1 cellular context compared by ENCODE assay signal in genomic region chr9:104899759-104900247, GRCh38.
A peak's percentile ranks its signal among the peaks of the same experiment; 100 is the strongest.
TF ChIP-seq lines count a peak whose summit lies in the region.

No MANE protein-coding gene starts in this region.

TF ChIP-seq in HepG2, 621 proteins besides CTCF, POLR2A, EP300 and RAD21 (continued from another document and continues in another):
- TF ChIP-seq HMGXB4 (CRISPR knock-in tag; IDR thresholded peaks at IDR 0.05; ENCODE audit: borderline replicate concordance in 1 of 2, low read depth in 1 of 2) (0 out of 4 replicates have a peak, but pooled peaks of 1 of the 2 experiments have one; percentile 37), ZNF251 (CRISPR knock-in tag; IDR thresholded peaks at IDR 0.05) (no peak), TCF7 (IDR thresholded peaks at IDR 0.05; ENCODE audit: low read depth) (peak; percentile 81), GATA4 (IDR thresholded peaks at IDR 0.05; ENCODE audit: borderline replicate concordance, low read depth) (peak; percentile 83; the same call in 1 of the 2 replicates), ZNF704 (CRISPR knock-in tag; IDR thresholded peaks at IDR 0.05; ENCODE audit: borderline replicate concordance) (0 out of 2 replicates have a peak, but pooled peaks have one; percentile 15), NR2F6 (IDR thresholded peaks at IDR 0.05) (peak; percentile 63), NR2F6 (CRISPR knock-in tag; IDR thresholded peaks at IDR 0.05) (peak; percentile 79), IRF1 (CRISPR knock-in tag; IDR thresholded peaks at IDR 0.05; ENCODE audit: low read depth) (no peak), SATB2 (CRISPR knock-in tag; IDR thresholded peaks at IDR 0.05) (no peak), TFDP2 (CRISPR knock-in tag; IDR thresholded peaks at IDR 0.05) (peak; percentile 22; the same call in 1 of the 2 replicates), ZNF652 (CRISPR knock-in tag; IDR thresholded peaks at IDR 0.05; ENCODE audit: borderline replicate concordance, low read depth) (peak; percentile 59; the same call in 1 of the 2 replicates), ZNF253 (CRISPR knock-in tag; IDR thresholded peaks at IDR 0.05; ENCODE audit: borderline replicate concordance) (no peak), SP1 (IDR thresholded peaks at IDR 0.05) (no peak), SP1 (CRISPR knock-in tag; IDR thresholded peaks at IDR 0.05) (no peak), ZFY (CRISPR knock-in tag; IDR thresholded peaks at IDR 0.05) (peak; percentile 48; the same call in 1 of the 2 replicates), ZNF33B (CRISPR knock-in tag; IDR thresholded peaks at IDR 0.05) (peak; percentile 39; the same call in 1 of the 2 replicates), NR2C2 (CRISPR knock-in tag; IDR thresholded peaks at IDR 0.05; ENCODE audit: borderline replicate concordance) (peak; percentile 14; the same call in 1 of the 2 replicates), KDM4B (CRISPR knock-in tag; IDR thresholded peaks at IDR 0.05) (peak; percentile 51; the same call in 1 of the 2 replicates), KLF12 (CRISPR knock-in tag; IDR thresholded peaks at IDR 0.05; ENCODE audit: borderline replicate concordance) (no peak), POGZ (CRISPR knock-in tag; IDR thresholded peaks at IDR 0.05) (peak; percentile 93), ZNF605 (CRISPR knock-in tag; IDR thresholded peaks at IDR 0.05) (0 out of 2 replicates have a peak, but pooled peaks have one; percentile 34), CCDC6 (CRISPR knock-in tag; IDR thresholded peaks at IDR 0.05) (0 out of 2 replicates have a peak, but pooled peaks have one; percentile 31), GMEB1 (CRISPR knock-in tag; IDR thresholded peaks at IDR 0.05; ENCODE audit: borderline replicate concordance) (peak; percentile 46; the same call in 1 of the 2 replicates), ZNF280D (CRISPR knock-in tag; IDR thresholded peaks at IDR 0.05) (no peak), ASH2L (IDR thresholded peaks at IDR 0.05; ENCODE audit: insufficient read length, low read depth, low read length) (peak; percentile 83), ZNF784 (CRISPR knock-in tag; IDR thresholded peaks at IDR 0.05; ENCODE audit: borderline replicate concordance) (no peak), ZNF549 (CRISPR knock-in tag; IDR thresholded peaks at IDR 0.05) (0 out of 2 replicates have a peak, but pooled peaks have one; percentile 40), CREB1 (IDR thresholded peaks at IDR 0.05) (no peak), CREB1 (CRISPR knock-in tag; IDR thresholded peaks at IDR 0.05) (peak; percentile 67; the same call in 1 of the 2 replicates), ZFP36L1 (CRISPR knock-in tag; IDR thresholded peaks at IDR 0.05) (peak; percentile 76; the same call in 1 of the 2 replicates), ZNF761 (CRISPR knock-in tag; conservative IDR thresholded peaks at IDR 0.05) (no peak), MIER3 (CRISPR knock-in tag; IDR thresholded peaks at IDR 0.05; ENCODE audit: borderline replicate concordance) (no peak), RBM39 (IDR thresholded peaks at IDR 0.05; ENCODE audit: low read depth, low read length, poor library complexity, severe bottlenecking) (no peak), SP5 (CRISPR knock-in tag; IDR thresholded peaks at IDR 0.05; ENCODE audit: borderline replicate concordance, low read depth) (peak; percentile 48; the same call in 1 of the 2 replicates), TAF15 (IDR thresholded peaks at IDR 0.05; ENCODE audit: low read depth, low read length, poor library complexity, severe bottlenecking) (no peak), THRA (CRISPR knock-in tag; IDR thresholded peaks at IDR 0.05; ENCODE audit: borderline replicate concordance) (peak; percentile 90), ZXDC (CRISPR knock-in tag; IDR thresholded peaks at IDR 0.05) (no peak), ISX (CRISPR knock-in tag; conservative IDR thresholded peaks at IDR 0.05) (no peak), XBP1 (CRISPR knock-in tag; IDR thresholded peaks at IDR 0.05) (no peak), ZNF136 (CRISPR knock-in tag; IDR thresholded peaks at IDR 0.05; ENCODE audit: low read depth) (no peak), ATF4 (CRISPR knock-in tag; IDR thresholded peaks at IDR 0.05) (0 out of 4 replicates have a peak, but pooled peaks of 1 of the 2 experiments have one; percentile 12), REL (CRISPR knock-in tag; conservative IDR thresholded peaks at IDR 0.05) (no peak), ZNF790 (CRISPR knock-in tag; IDR thresholded peaks at IDR 0.05; ENCODE audit: borderline replicate concordance) (no peak), MAZ (IDR thresholded peaks at IDR 0.05; ENCODE audit: borderline replicate concordance, low read depth, low read length) (no peak; the same call in 1 of the 2 replicates), MAZ (CRISPR knock-in tag; IDR thresholded peaks at IDR 0.05; ENCODE audit: low read depth) (peak; percentile 40; the same call in 1 of the 2 replicates), ZSCAN29 (CRISPR knock-in tag; conservative IDR thresholded peaks at IDR 0.05) (0 out of 2 replicates have a peak, but pooled peaks have one; percentile 7), BRD4 (CRISPR knock-in tag; IDR thresholded peaks at IDR 0.05) (peak; percentile 55)
